11 cellular contexts compared by ENCODE assay signal in genomic region chr4:163815776-163816175, GRCh38.
DNase-seq lines count a peak whose midpoint lies in the region; ATAC-seq, FAIRE-seq and TF ChIP-seq lines count a peak whose summit lies in the region.
"Had no signal": no experiment of that assay in that cellular context is flagged by ENCODE, and none has a peak within 500 bp of the region (broad histone marks: within the 10 kb centered on the region; RNA-seq: fewer than 3 reads in every experiment).

No MANE protein-coding gene starts in this region.

- no peaks in the 10 kb centered on the region for H3K9me3 Mint-ChIP-seq in activated T-helper 2 cell treated with anti-CD3 and anti-CD28 coated beads, Interferon-gamma antibody, Interleukin-2, Interleukin-4, amounts not matched to agents 10 μg/mL and 5 μg/mL and 100 μg/mL, durations not matched to agents 14 hours and 24 hours and 36 hours

- no peaks in the 10 kb centered on the region for H3K36me3 Mint-ChIP-seq in activated T-helper 2 cell treated with anti-CD3 and anti-CD28 coated beads, Interferon-gamma antibody, Interleukin-2, Interleukin-4, amounts not matched to agents 10 μg/mL and 5 μg/mL and 100 μg/mL, durations not matched to agents 14 hours and 24 hours and 36 hours (ENCODE audit: low read depth)

- ATAC-seq in GM19455 (IDR thresholded peaks at IDR 0.05; ENCODE audit: unreplicated experiment) (peak; percentile 46), HG02885 (IDR thresholded peaks at IDR 0.05; ENCODE audit: poor library complexity, unreplicated experiment) (peak; percentile 43), HG03575 (IDR thresholded peaks at IDR 0.05; ENCODE audit: extremely low read depth, insufficient number of reproducible peaks, low FRiP score, unreplicated experiment) (peak; percentile 72), HG02852 (IDR thresholded peaks at IDR 0.05; ENCODE audit: unreplicated experiment) (no peak)

- no peak overlapping the region for H3K4me3 Mint-ChIP-seq in activated T-helper 2 cell treated with anti-CD3 and anti-CD28 coated beads, Interferon-gamma antibody, Interleukin-2, Interleukin-4, amounts not matched to agents 10 μg/mL and 5 μg/mL and 100 μg/mL, durations not matched to agents 14 hours and 24 hours and 36 hours (ENCODE audit: low read depth)

- no peak overlapping the region for H3K27ac Mint-ChIP-seq in activated T-helper 2 cell treated with anti-CD3 and anti-CD28 coated beads, Interferon-gamma antibody, Interleukin-2, Interleukin-4, amounts not matched to agents 10 μg/mL and 5 μg/mL and 100 μg/mL, durations not matched to agents 14 hours and 24 hours and 36 hours

- no peaks in the 10 kb centered on the region for H3K4me1 Mint-ChIP-seq in activated T-helper 2 cell treated with anti-CD3 and anti-CD28 coated beads, Interferon-gamma antibody, Interleukin-2, Interleukin-4, amounts not matched to agents 10 μg/mL and 5 μg/mL and 100 μg/mL, durations not matched to agents 14 hours and 24 hours and 36 hours (ENCODE audit: low read depth)

- no peak for TF ChIP-seq POLR2A in GM12891 (IDR thresholded peaks at IDR 0.05; ENCODE audit: low read depth, low read length)
- no peak for TF ChIP-seq POLR2A in GM12892 (IDR thresholded peaks at IDR 0.05; ENCODE audit: low read depth, low read length)

- no peaks in the 10 kb centered on the region for H3K27me3 Mint-ChIP-seq in activated T-helper 2 cell treated with anti-CD3 and anti-CD28 coated beads, Interferon-gamma antibody, Interleukin-2, Interleukin-4, amounts not matched to agents 10 μg/mL and 5 μg/mL and 100 μg/mL, durations not matched to agents 14 hours and 24 hours and 36 hours (ENCODE audit: low read depth)

- FAIRE-seq in GM12891 (lab: Jason Lieb, UNC) (no peak), GM12892 (lab: Jason Lieb, UNC) (no peak)

- DNase-seq in GM12891 (ENCODE audit: insufficient read length, low spot score) (no peak), GM12892 (ENCODE audit: insufficient read length) (no peak), T-helper 9 cell (no peak)
- no peak for DNase-seq in activated T-helper 2 cell treated with anti-CD3 and anti-CD28 coated beads, Interferon-gamma antibody, Interleukin-2, Interleukin-4, amounts not matched to agents 10 μg/mL and 5 μg/mL and 100 μg/mL, durations not matched to agents 14 hours and 24 hours and 36 hours (ENCODE audit: low spot score)
- DNase-seq: GF-D8, midbrain, trophoblast cell had no signal

- intact Hi-C loops in activated T-helper 2 cell treated with anti-CD3 and anti-CD28 coated beads, Interferon-gamma antibody, Interleukin-2, Interleukin-4, amounts not matched to agents 10 μg/mL and 5 μg/mL and 100 μg/mL, durations not matched to agents 14 hours and 24 hours and 36 hours (cut with micrococcal nuclease): no loop called here

TF ChIP-seq in GM12891, 5 proteins besides CTCF, POLR2A, EP300 and RAD21:
- no peak for TF ChIP-seq POU2F2 (IDR thresholded peaks at IDR 0.05; ENCODE audit: low read depth, low read length)
- TF ChIP-seq SPI1 (IDR thresholded peaks at IDR 0.05; ENCODE audit: low read depth, low read length): peak; percentile 70
TF ChIP-seq in GM12891: peak in this region for 1.
